In the genomic region with DNA sequence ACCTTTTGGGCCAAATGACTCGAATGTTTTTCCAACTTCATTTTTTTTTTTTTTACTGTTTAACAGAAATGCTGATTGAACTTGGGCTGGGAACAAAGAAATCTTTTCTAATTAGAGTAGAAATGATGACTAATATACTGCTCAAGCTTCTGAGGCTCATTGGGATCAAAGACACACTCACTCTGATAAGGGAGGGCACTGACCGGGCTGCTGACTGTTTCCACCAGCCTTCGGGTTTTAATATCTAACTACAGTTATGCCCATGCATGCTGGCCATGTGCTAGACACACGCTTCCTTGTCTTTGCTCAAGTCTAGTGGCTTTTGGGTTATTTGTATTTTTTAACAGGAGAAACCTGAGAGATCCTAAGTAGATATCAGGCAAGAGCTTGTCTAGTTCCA, we compare ENCODE assay signal across 17 cellular contexts. TPM values are rescaled to one million over a fixed set of nuclear protein-coding genes. Genes with fewer than 3 reads are reported as not detected.
A peak's percentile ranks its signal among the peaks of the same experiment; 100 is the strongest.
DNase-seq lines count a peak whose midpoint lies in the region; ATAC-seq and TF ChIP-seq lines count a peak whose summit lies in the region.
"Had no signal": no experiment of that assay in that cellular context is flagged by ENCODE, and none has a peak within 500 bp of the region (broad histone marks: within the 10 kb centered on the region; RNA-seq: fewer than 3 reads in every experiment).

No MANE protein-coding gene starts in this region.

- peaks cover 26% of the 10 kb centered on the region for H3K27me3 Mint-ChIP-seq in nephron (ENCODE audit: low read depth)
- H3K27me3 Mint-ChIP-seq: activated naive CD8-positive, alpha-beta T cell had no signal

- H3K4me3 ChIP-seq in epithelial cell of proximal tubule (ENCODE audit: low read depth, low read length) = no peak overlapping the region
- H3K4me3 ChIP-seq: smooth muscle cell had no signal

- DNase-seq in EH (ENCODE audit: low read depth) = peak; percentile 60
- peak; percentile 72 for DNase-seq in M059J (ENCODE audit: low read depth)
- DNase-seq in epithelial cell of proximal tubule (ENCODE audit: low read depth) = peak; percentile 58
- DNase-seq in GDM1 (lab: John Stamatoyannopoulos, UW) = no peak
- DNase-seq: DMS79 treated with DMSO at 0.1 percent for 48 hours; effector CD8-positive, alpha-beta T cell; KG1; left colon; NCI-H1417 treated with DMSO at 0.1 percent for 48 hours; Right ventricle myocardium superior; T-helper 2 cell had no signal

- TF ChIP-seq CTCF in epithelial cell of proximal tubule (conservative IDR thresholded peaks at IDR 0.05; ENCODE audit: low read depth, low read length) (no peak), nephron (IDR thresholded peaks at IDR 0.05; ENCODE audit: unreplicated experiment in 3 of 3) (no peak)

- H3K4me1 Mint-ChIP-seq in nephron = peaks cover 23% of the 10 kb centered on the region

- H3K27ac Mint-ChIP-seq in nephron = peak overlapping the region; percentile 45 to 84 (median 55)
- H3K27ac Mint-ChIP-seq: activated naive CD8-positive, alpha-beta T cell; CD14-positive monocyte had no signal

- no peak overlapping the region for H3K4me3 Mint-ChIP-seq in nephron
- H3K4me3 Mint-ChIP-seq: activated naive CD8-positive, alpha-beta T cell; CD14-positive monocyte had no signal

- no peaks in the 10 kb centered on the region for H3K36me3 Mint-ChIP-seq in nephron (ENCODE audit: low read depth)
- H3K36me3 Mint-ChIP-seq: activated naive CD8-positive, alpha-beta T cell; CD14-positive monocyte had no signal

- no peaks in the 10 kb centered on the region for H3K9me3 Mint-ChIP-seq in nephron

- ATAC-seq in HG03025 (IDR thresholded peaks at IDR 0.05; ENCODE audit: low FRiP score, unreplicated experiment) = no peak
- ATAC-seq in HG03108 (IDR thresholded peaks at IDR 0.05; ENCODE audit: unreplicated experiment) = no peak
- ATAC-seq: left colon had no signal

RNA-seq across cellular contexts. Expression of gene ZBTB18, which starts 16.8 kb away (rescaled TPM):
- total RNA-seq in M059J (2014; rRNA removed; shearing (Covaris generic)) = 18.7 and 29.4 TPM in 2 replicates
- total RNA-seq in epithelial cell of proximal tubule = 7.9 and 9.9 TPM in 2 replicates
